In the genomic region with DNA sequence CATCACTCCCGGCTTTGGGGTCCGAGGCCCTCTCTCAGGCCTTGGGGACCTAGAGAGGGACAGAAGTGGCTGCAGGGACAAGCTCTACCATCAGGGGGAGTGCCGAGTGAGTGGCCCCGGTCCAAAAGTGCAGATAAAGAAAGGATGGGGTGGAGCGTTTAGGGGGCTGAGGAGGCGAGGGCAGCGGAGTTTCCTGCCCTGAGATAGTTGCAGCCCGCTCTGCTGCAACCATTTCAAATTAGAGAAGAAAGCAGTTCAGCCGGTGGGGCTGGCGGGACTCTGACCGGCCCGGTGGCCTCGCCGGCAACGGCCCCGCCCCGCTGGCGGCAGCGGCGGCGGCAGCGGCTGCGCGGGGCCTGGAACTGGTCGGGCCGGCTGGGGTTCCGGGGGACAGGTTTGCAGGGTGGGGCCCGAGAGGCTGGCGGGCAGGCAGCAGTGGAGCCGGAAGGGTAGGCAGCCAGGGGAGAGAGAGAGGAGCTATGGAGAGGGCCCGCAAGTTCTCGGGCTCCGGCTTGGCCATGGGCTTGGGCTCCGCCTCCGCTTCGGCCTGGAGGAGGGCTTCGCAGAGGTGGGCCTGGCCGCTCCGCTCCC, we compare ENCODE assay signal across 8 cellular contexts. TPM values are rescaled to one million over a fixed set of nuclear protein-coding genes. Genes with fewer than 3 reads are reported as not detected.
A peak's percentile ranks its signal among the peaks of the same experiment; 100 is the strongest.
DNase-seq lines count a peak whose midpoint lies in the region; ATAC-seq, FAIRE-seq and TF ChIP-seq lines count a peak whose summit lies in the region.

No MANE protein-coding gene starts in this region.

- H3K4me3 ChIP-seq in A673 (ENCODE audit: low read depth, low read length, poor library complexity, severe bottlenecking): peak overlapping the region; percentile 61
- H3K4me3 ChIP-seq in OCI-LY7 (ENCODE audit: low read depth, low read length, poor library complexity, severe bottlenecking): peak overlapping the region; percentile 44
- peak overlapping the region; percentile 64 to 75 for H3K4me3 ChIP-seq in gastroesophageal sphincter
- H3K4me3 ChIP-seq in osteoblast (ENCODE audit: insufficient read depth, low read length): peak overlapping the region; percentile 75

- TF ChIP-seq POLR2A in gastroesophageal sphincter (IDR thresholded peaks at IDR 0.05): no peak

- no peaks in the 10 kb centered on the region for H3K79me2 ChIP-seq in OCI-LY7 (ENCODE audit: insufficient read depth, low read depth, low read length)
- no peaks in the 10 kb centered on the region for H3K79me2 ChIP-seq in osteoblast (ENCODE audit: insufficient read depth, low read length)

- peak overlapping the region; percentile 56 for H3K4me2 ChIP-seq in OCI-LY7 (ENCODE audit: low read length)
- peak overlapping the region; percentile 79 for H3K4me2 ChIP-seq in osteoblast (ENCODE audit: insufficient read depth, low read length)

- no peak overlapping the region for H2AFZ ChIP-seq in OCI-LY7 (ENCODE audit: low read length)
- peak overlapping the region; percentile 85 for H2AFZ ChIP-seq in osteoblast (ENCODE audit: low read length)

- H3K9me2 ChIP-seq in OCI-LY7 (ENCODE audit: insufficient read depth, low read length): no peaks in the 10 kb centered on the region

- DNase-seq in A673 (ENCODE audit: low spot score): peak; percentile 57
- DNase-seq in GM18507 (ENCODE audit: extremely low spot score, insufficient read length, low read depth): no peak
- peak; percentile 35 for DNase-seq in OCI-LY7 (ENCODE audit: low spot score)
- DNase-seq in activated effector memory CD4-positive, alpha-beta T cell treated with anti-CD3 and anti-CD28 coated beads, Interleukin-2, amount 50 U/mL, for 16 hours: peak; percentile 83
- DNase-seq in osteoblast (ENCODE audit: insufficient read length, low spot score, missing footprints): peak; percentile 95

- peak; percentile 70 for TF ChIP-seq CTCF in A673 (conservative IDR thresholded peaks at IDR 0.05; ENCODE audit: low read depth, low read length)
- TF ChIP-seq CTCF in OCI-LY7 (conservative IDR thresholded peaks at IDR 0.05; ENCODE audit: low read length): peak; percentile 69
- peak; percentile 59 to 80 (median 66) for TF ChIP-seq CTCF in gastroesophageal sphincter (IDR thresholded peaks at IDR 0.05)
- peak; percentile 56 for TF ChIP-seq CTCF in osteoblast (IDR thresholded peaks at IDR 0.05; ENCODE audit: extremely low read depth, low read depth, low read length)

- 0 to 29% methylated on average over 3 to 6 of the region's 39 CpGs for WGBS in gastroesophageal sphincter (ENCODE audit: low coverage in 1 of 2), 2 donors

- CTCF ChIA-PET in A673 (lab: Charles Lee) (interaction anchor here (1.0 kb wide), 1 partner anchor 212 kb away, joined by 4 read pairs; no protein-coding TSS in a partner anchor), OCI-LY7 (lab: Charles Lee; ENCODE audit: unreplicated experiment) (no interaction called here)

- H3K9me3 ChIP-seq in A673 (ENCODE audit: low read depth, low read length, poor library complexity, severe bottlenecking) (no peaks in the 10 kb centered on the region), OCI-LY7 (ENCODE audit: low read length) (no peaks in the 10 kb centered on the region), gastroesophageal sphincter (no peaks in the 10 kb centered on the region), osteoblast (ENCODE audit: low read depth, low read length) (no peaks in the 10 kb centered on the region)

- no peaks in the 10 kb centered on the region for H3K36me3 ChIP-seq in A673 (ENCODE audit: insufficient read depth, low read length, poor library complexity, severe bottlenecking)
- H3K36me3 ChIP-seq in OCI-LY7 (ENCODE audit: insufficient read depth, low read length): no peaks in the 10 kb centered on the region
- no peaks in the 10 kb centered on the region for H3K36me3 ChIP-seq in gastroesophageal sphincter
- H3K36me3 ChIP-seq in osteoblast (ENCODE audit: insufficient read depth, low read length): no peaks in the 10 kb centered on the region

- BruUV-seq in A673 (replicated peaks; lab: Mats Ljungman, UMichigan): no TSS peak
- no TSS peak for BruUV-seq in OCI-LY7 (replicated peaks; lab: Mats Ljungman, UMichigan)

- peak; percentile 53 for ATAC-seq in HG03354 (IDR thresholded peaks at IDR 0.05; ENCODE audit: poor library complexity, severe bottlenecking, unreplicated experiment)
- peak; percentile 37 for ATAC-seq in gastroesophageal sphincter
- no peak for ATAC-seq in HG02970 (IDR thresholded peaks at IDR 0.05; ENCODE audit: low FRiP score, unreplicated experiment)

- peak; percentile 89 for FAIRE-seq in GM18507 (lab: Jason Lieb, UNC)

- POLR2A ChIA-PET in A673 (lab: Charles Lee; ENCODE audit: low non-redundant PET) (no interaction called here), OCI-LY7 (lab: Charles Lee) (no interaction called here)

- intact Hi-C loops in A673 (cut with micrococcal nuclease; ENCODE audit: unreplicated experiment) (loop anchor here (5.0 kb wide), 2 partner anchors 310 to 515 kb away; no protein-coding TSS in a partner anchor), OCI-LY7 (cut with micrococcal nuclease; ENCODE audit: unreplicated experiment) (no loop called here)

- H4K20me1 ChIP-seq in OCI-LY7 (ENCODE audit: insufficient read depth, low read length): no peaks in the 10 kb centered on the region
- peaks cover 2% of the 10 kb centered on the region for H4K20me1 ChIP-seq in osteoblast (ENCODE audit: insufficient read depth, low read length)

- TF ChIP-seq EP300 in gastroesophageal sphincter (IDR thresholded peaks at IDR 0.05): no peak

- H3K4me1 ChIP-seq in A673 (ENCODE audit: insufficient read depth, low read length, poor library complexity, severe bottlenecking) (no peaks in the 10 kb centered on the region), OCI-LY7 (ENCODE audit: insufficient read depth, low read length, poor library complexity, severe bottlenecking) (peaks cover 8% of the 10 kb centered on the region), gastroesophageal sphincter (peaks cover 0 to 44% (median 4%) of the 10 kb centered on the region in 3 donors), osteoblast (ENCODE audit: insufficient read depth, low read length) (peaks cover 4% of the 10 kb centered on the region)

- no peak overlapping the region for H3K27ac ChIP-seq in A673 (ENCODE audit: low read depth, low read length, poor library complexity, severe bottlenecking)
- no peak overlapping the region for H3K27ac ChIP-seq in OCI-LY7 (ENCODE audit: low read depth, low read length, poor library complexity, severe bottlenecking)
- H3K27ac ChIP-seq in gastroesophageal sphincter: peak overlapping the region in 3 of 4 donors; percentile 63 to 77 (median 75)
- no peak overlapping the region for H3K27ac ChIP-seq in osteoblast (ENCODE audit: low read depth, low read length)

- H3K27me3 ChIP-seq in A673 (replicated peaks; ENCODE audit: insufficient read depth, low read depth, low read length, poor library complexity) (no peaks in the 10 kb centered on the region), gastroesophageal sphincter (no peaks in the 10 kb centered on the region), osteoblast (ENCODE audit: insufficient read depth, low read length) (no peaks in the 10 kb centered on the region)

RNA-seq across cellular contexts. Expression of a gene that starts 7.6 kb away (rescaled TPM):
- total RNA-seq in A673 (2021): 32.8 and 34.0 TPM in 2 replicates
- total RNA-seq in OCI-LY7 (2014; rRNA removed; shearing (Covaris generic)): 0.06 TPM in 1 of 2 replicates, not detected in the other
- total RNA-seq in OCI-LY7 (2022): 0.09 TPM in 1 of 2 replicates, not detected in the other
- 10 to 100 TPM; 22.3 to 46.2 (median 26.8) TPM for total RNA-seq in gastroesophageal sphincter
- total RNA-seq in osteoblast: 7.7 and 8.0 TPM in 2 replicates

RNA-seq across cellular contexts. Expression of a gene that starts 29.1 kb away (rescaled TPM):
- total RNA-seq in A673 (2021) (0.68 and 0.84 TPM in 2 replicates), OCI-LY7 (2022) (not detected in 2 replicates), gastroesophageal sphincter (under 1 TPM in 1 of 4 donors, not detected in 3; 0.35 TPM), osteoblast (not detected in 2 replicates)
- 0.16 TPM in 1 of 2 replicates, not detected in the other for total RNA-seq in OCI-LY7 (2014; rRNA removed; shearing (Covaris generic))

Comparison
In these comparisons a context has a peak if more than half of its experiments do, and no peak if none do; other contexts are left out.
1. H3K27ac ChIP-seq: peak in gastroesophageal sphincter (3 of 4); none in A673 (single experiment), OCI-LY7 (single experiment) and osteoblast (single experiment).
2. Peak in every context shown above with its lines, with median percentiles within 50 percentile points of each other: H3K4me3 ChIP-seq and CTCF ChIP-seq.